ENCODE assay signal across 8 cellular contexts in the genomic region with DNA sequence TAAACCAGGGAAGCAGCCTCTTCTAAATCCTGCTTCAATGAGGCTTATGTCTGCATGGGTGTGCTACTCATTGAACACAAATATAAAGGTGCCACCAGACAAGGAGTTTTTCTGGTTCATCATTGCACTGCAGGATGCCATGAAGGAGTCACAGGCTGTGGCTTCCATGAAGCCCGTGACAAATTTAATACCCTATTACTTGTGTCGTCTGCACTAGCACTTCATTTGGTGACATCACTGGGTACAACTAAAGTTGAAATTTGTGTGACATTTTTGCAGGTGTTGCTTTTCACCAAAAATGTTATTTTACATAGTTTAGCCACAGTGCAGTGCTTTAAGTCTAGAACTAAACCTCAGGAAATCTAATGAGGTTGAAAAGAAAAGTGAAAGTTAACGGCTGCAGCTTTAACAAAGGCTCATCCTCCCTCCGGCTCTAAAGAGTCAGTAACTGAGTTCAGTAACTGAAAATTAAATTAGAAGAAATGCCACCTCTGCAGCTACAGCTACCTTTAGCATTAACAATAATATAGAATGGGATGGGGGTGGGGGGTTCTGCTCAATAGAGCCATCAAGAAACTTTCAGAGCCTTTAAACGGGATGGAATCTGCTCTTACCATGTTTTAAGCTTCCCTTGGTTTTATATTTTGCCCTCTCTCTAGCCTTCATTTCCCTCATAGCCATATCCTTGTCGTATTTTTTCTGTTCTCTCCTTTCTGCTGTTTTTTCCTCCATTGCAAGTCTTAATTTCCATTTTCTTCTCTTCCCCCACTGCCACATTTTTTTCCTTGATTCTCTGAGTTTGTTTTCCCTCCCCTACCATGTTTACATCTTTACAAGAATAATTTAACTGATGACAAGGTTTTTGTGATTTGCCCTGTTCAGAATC.
DNase-seq lines count a peak whose midpoint lies in the region; ATAC-seq and TF ChIP-seq lines count a peak whose summit lies in the region.

No MANE protein-coding gene starts in this region.

- TF ChIP-seq POLR2A in right lobe of liver (IDR thresholded peaks at IDR 0.05): no peak

- H3K4me2 ChIP-seq in H9 (ENCODE audit: insufficient read depth, insufficient read length, low read length): no peak overlapping the region

- H4K91ac ChIP-seq in H9 (ENCODE audit: insufficient read length, low read depth, low read length): no peak overlapping the region

- H3K79me2 ChIP-seq in H9 (ENCODE audit: insufficient read depth, low read length): no peaks in the 10 kb centered on the region

- no peak overlapping the region for H2AK5ac ChIP-seq in H9 (ENCODE audit: insufficient read length, low read length)

- peak; percentile 89 for ATAC-seq in GM19351 (IDR thresholded peaks at IDR 0.05; ENCODE audit: unreplicated experiment)
- ATAC-seq in HG03280 (IDR thresholded peaks at IDR 0.05; ENCODE audit: unreplicated experiment): peak; percentile 75
- peak; percentile 86 to 94 (median 88) for ATAC-seq in right lobe of liver

- no peak overlapping the region for H3K56ac ChIP-seq in H9 (ENCODE audit: insufficient read length, low read depth, low read length)

- H4K20me1 ChIP-seq in H9 (ENCODE audit: control insufficient read depth, insufficient read depth, insufficient read length): no peaks in the 10 kb centered on the region

- TF ChIP-seq CTCF in right lobe of liver (IDR thresholded peaks at IDR 0.05): no peak
- no peak for TF ChIP-seq CTCF in H9 (conservative IDR thresholded peaks at IDR 0.05)

- H3K23me2 ChIP-seq in H9 (ENCODE audit: insufficient read length, low read depth, low read length, poor library complexity, severe bottlenecking): no peaks in the 10 kb centered on the region

- peaks cover 8 to 15% (median 11%) of the 10 kb centered on the region in 4 donors for H3K4me1 Mint-ChIP-seq in CD4-positive, alpha-beta memory T cell
- peaks cover 19% of the 10 kb centered on the region for H3K4me1 Mint-ChIP-seq in activated T-helper 2 cell treated with anti-CD3 and anti-CD28 coated beads, Interferon-gamma antibody, Interleukin-2, Interleukin-4, amounts not matched to agents 10 μg/mL and 5 μg/mL and 100 μg/mL, durations not matched to agents 14 hours and 24 hours and 36 hours (ENCODE audit: low read depth)
- H3K4me1 Mint-ChIP-seq in H9: peaks cover 5 to 11% of the 10 kb centered on the region in 2 experiments; a peak in 3 of 4 replicates

- CTCF ChIA-PET in CD4-positive, alpha-beta memory T cell (lab: Charles Lee; ENCODE audit: partially characterized antibody): no interaction called here

- H3K18ac ChIP-seq in H9 (ENCODE audit: insufficient read length, low read depth, low read length): no peak overlapping the region

- POLR2A ChIA-PET in CD4-positive, alpha-beta memory T cell (lab: Charles Lee; ENCODE audit: partially characterized antibody): interaction anchor here (1.1 kb wide), 1 partner anchor 8 kb away, joined by 3 read pairs; no protein-coding TSS in a partner anchor

- no peaks in the 10 kb centered on the region for H3K27me3 ChIP-seq in CD4-positive, alpha-beta memory T cell (ENCODE audit: insufficient read depth, low read length)
- no peaks in the 10 kb centered on the region for H3K27me3 ChIP-seq in right lobe of liver
- H3K27me3 ChIP-seq in H9 (ENCODE audit: insufficient read depth, low read length): no peaks in the 10 kb centered on the region

- peaks cover 0 to 6% of the 10 kb centered on the region in 2 donors for H3K27me3 Mint-ChIP-seq in CD4-positive, alpha-beta memory T cell
- peaks cover 14% of the 10 kb centered on the region for H3K27me3 Mint-ChIP-seq in activated T-helper 2 cell treated with anti-CD3 and anti-CD28 coated beads, Interferon-gamma antibody, Interleukin-2, Interleukin-4, amounts not matched to agents 10 μg/mL and 5 μg/mL and 100 μg/mL, durations not matched to agents 14 hours and 24 hours and 36 hours (ENCODE audit: low read depth)
- H3K27me3 Mint-ChIP-seq in H9 (ENCODE audit: low read depth): peaks cover 4% of the 10 kb centered on the region

- no peak overlapping the region for H2BK120ac ChIP-seq in H9 (ENCODE audit: low read depth, low read length, poor library complexity, severe bottlenecking)

- H3K4me1 ChIP-seq in CD4-positive, alpha-beta memory T cell (ENCODE audit: insufficient read depth, low read length): peaks cover 6% of the 10 kb centered on the region
- no peaks in the 10 kb centered on the region for H3K4me1 ChIP-seq in right lobe of liver
- H3K4me1 ChIP-seq in urinary bladder (ENCODE audit: insufficient read depth): no peaks in the 10 kb centered on the region
- H3K4me1 ChIP-seq in H9 (ENCODE audit: insufficient read depth, low read length): no peaks in the 10 kb centered on the region

- H3T11ph ChIP-seq in H9 (ENCODE audit: low read length): no peak overlapping the region

- H2BK20ac ChIP-seq in H9 (ENCODE audit: low read depth, low read length, poor library complexity, severe bottlenecking): no peak overlapping the region

- no peaks in the 10 kb centered on the region for H3K36me3 Mint-ChIP-seq in CD4-positive, alpha-beta memory T cell
- H3K36me3 Mint-ChIP-seq in activated T-helper 2 cell treated with anti-CD3 and anti-CD28 coated beads, Interferon-gamma antibody, Interleukin-2, Interleukin-4, amounts not matched to agents 10 μg/mL and 5 μg/mL and 100 μg/mL, durations not matched to agents 14 hours and 24 hours and 36 hours (ENCODE audit: low read depth): no peaks in the 10 kb centered on the region
- no peaks in the 10 kb centered on the region for H3K36me3 Mint-ChIP-seq in H9 (ENCODE audit: insufficient read depth in 1 of 3, low read depth in 3 of 3)

- no peak overlapping the region for H3K4ac ChIP-seq in H9 (ENCODE audit: low read depth, low read length)

- H4K8ac ChIP-seq in H9 (replicated peaks; ENCODE audit: insufficient read length, low read depth, low read length): no peak overlapping the region

- no peak overlapping the region for H3K23ac ChIP-seq in H9 (ENCODE audit: insufficient read length, low read depth, low read length)

- H3K9ac ChIP-seq in H9 (ENCODE audit: extremely low read depth, insufficient read length, low read length): no peak overlapping the region

- H3K4me3 Mint-ChIP-seq in CD4-positive, alpha-beta memory T cell: peak overlapping the region; percentile 86 to 98 (median 93)
- peak overlapping the region; percentile 86 for H3K4me3 Mint-ChIP-seq in activated T-helper 2 cell treated with anti-CD3 and anti-CD28 coated beads, Interferon-gamma antibody, Interleukin-2, Interleukin-4, amounts not matched to agents 10 μg/mL and 5 μg/mL and 100 μg/mL, durations not matched to agents 14 hours and 24 hours and 36 hours (ENCODE audit: low read depth)
- H3K4me3 Mint-ChIP-seq in H9: no peak overlapping the region

- H3K27ac ChIP-seq in CD4-positive, alpha-beta memory T cell (ENCODE audit: low read depth, low read length): peak overlapping the region; percentile 36
- peak overlapping the region in 2 of 3 donors; percentile 8 to 29 for H3K27ac ChIP-seq in right lobe of liver
- peak overlapping the region; percentile 10 for H3K27ac ChIP-seq in urinary bladder (ENCODE audit: low read depth)
- no peak overlapping the region for H3K27ac ChIP-seq in H9 (ENCODE audit: insufficient read length, low read depth, low read length)

- no peak overlapping the region for H3K14ac ChIP-seq in H9 (ENCODE audit: insufficient read depth, low read length)

- H3K4me3 ChIP-seq in CD4-positive, alpha-beta memory T cell (ENCODE audit: low read length in 2 of 2): peak overlapping the region; percentile 55
- H3K4me3 ChIP-seq in right lobe of liver (peak overlapping the region; percentile 50 to 57 (median 54)), urinary bladder (ENCODE audit: low read depth, low read length) (peak overlapping the region; percentile 66)

- no peak overlapping the region for H2BK15ac ChIP-seq in H9 (ENCODE audit: low read depth, low read length)

- WGBS in right lobe of liver (ENCODE audit: insufficient coverage, low coverage, low lambda C conversion rate, missing lambda C conversion rate): 10% methylated on average over 6 of the region's 6 CpGs
- WGBS in urinary bladder: 15% methylated on average over 6 of the region's 6 CpGs
- no CpG with 5 or more reads among the region's 6 CpGs for WGBS in H9 (ENCODE audit: extremely low coverage, insufficient read length, low lambda C conversion rate)

- H2AFZ ChIP-seq in H9 (ENCODE audit: low read length): no peak overlapping the region

- H4K5ac ChIP-seq in H9 (ENCODE audit: insufficient read length, low read depth, low read length): no peak overlapping the region

- no peak overlapping the region for H2BK12ac ChIP-seq in H9 (ENCODE audit: insufficient read length, low read depth, low read length)

- intact Hi-C loops in CD4-positive, alpha-beta memory T cell (cut with micrococcal nuclease): loop anchor here (5.0 kb wide), 1 partner anchor 235 kb away; the partner anchor contains the start of gene TMEM161B
- intact Hi-C loops in activated T-helper 2 cell treated with anti-CD3 and anti-CD28 coated beads, Interferon-gamma antibody, Interleukin-2, Interleukin-4, amounts not matched to agents 10 μg/mL and 5 μg/mL and 100 μg/mL, durations not matched to agents 14 hours and 24 hours and 36 hours (cut with micrococcal nuclease): loop anchor here (5.0 kb wide), 1 partner anchor 360 kb away; no protein-coding TSS in a partner anchor
- intact Hi-C loops in right lobe of liver (cut with DNase I): no loop called here

- H3K27ac Mint-ChIP-seq in CD4-positive, alpha-beta memory T cell: peak overlapping the region; percentile 38 to 96 (median 92)
- peak overlapping the region; percentile 85 for H3K27ac Mint-ChIP-seq in activated T-helper 2 cell treated with anti-CD3 and anti-CD28 coated beads, Interferon-gamma antibody, Interleukin-2, Interleukin-4, amounts not matched to agents 10 μg/mL and 5 μg/mL and 100 μg/mL, durations not matched to agents 14 hours and 24 hours and 36 hours
- H3K27ac Mint-ChIP-seq in H9: peak overlapping the region in 1 of 3 experiments; percentile 23; a peak in 1 of 7 replicates

- no peaks in the 10 kb centered on the region for H3K9me3 ChIP-seq in CD4-positive, alpha-beta memory T cell (ENCODE audit: control insufficient read depth in 1 of 2, low read length in 2 of 2)
- H3K9me3 ChIP-seq in right lobe of liver (no peaks in the 10 kb centered on the region), H9 (ENCODE audit: control insufficient read depth, low read depth, low read length) (no peaks in the 10 kb centered on the region)

- no peaks in the 10 kb centered on the region for H3K9me3 Mint-ChIP-seq in CD4-positive, alpha-beta memory T cell
- no peaks in the 10 kb centered on the region for H3K9me3 Mint-ChIP-seq in activated T-helper 2 cell treated with anti-CD3 and anti-CD28 coated beads, Interferon-gamma antibody, Interleukin-2, Interleukin-4, amounts not matched to agents 10 μg/mL and 5 μg/mL and 100 μg/mL, durations not matched to agents 14 hours and 24 hours and 36 hours
- no peaks in the 10 kb centered on the region for H3K9me3 Mint-ChIP-seq in H9

- peak in 4 of 5 donors; percentile 24 to 35 (median 34) for DNase-seq in CD4-positive, alpha-beta memory T cell
- DNase-seq in activated T-helper 2 cell treated with anti-CD3 and anti-CD28 coated beads, Interferon-gamma antibody, Interleukin-2, Interleukin-4, amounts not matched to agents 10 μg/mL and 5 μg/mL and 100 μg/mL, durations not matched to agents 14 hours and 24 hours and 36 hours (ENCODE audit: low spot score): no peak
- DNase-seq in right lobe of liver (no peak), H9 (no peak), SW 1271 (lab: John Stamatoyannopoulos, UW) (no peak)

- H3K79me1 ChIP-seq in H9 (ENCODE audit: insufficient read depth, low read depth, low read length, poor library complexity, severe bottlenecking): no peaks in the 10 kb centered on the region

- no peak overlapping the region for H2BK5ac ChIP-seq in H9 (ENCODE audit: insufficient read length, low read length)

- no peaks in the 10 kb centered on the region for H3K36me3 ChIP-seq in CD4-positive, alpha-beta memory T cell (ENCODE audit: insufficient read depth, low read length)
- H3K36me3 ChIP-seq in right lobe of liver (no peaks in the 10 kb centered on the region), urinary bladder (ENCODE audit: insufficient read depth) (no peaks in the 10 kb centered on the region)

Comparison
In these comparisons a context has a peak if more than half of its experiments do, and no peak if none do; other contexts are left out.
1. DNase-seq: peak in CD4-positive, alpha-beta memory T cell (4 of 5); none in activated T-helper 2 cell treated with anti-CD3 and anti-CD28 coated beads, Interferon-gamma antibody, Interleukin-2, Interleukin-4, amounts not matched to agents 10 μg/mL and 5 μg/mL and 100 μg/mL, durations not matched to agents 14 hours and 24 hours and 36 hours (single experiment), right lobe of liver (0 of 3), H9 (single experiment) and SW 1271 (0 of 2).
2. H3K4me3 Mint-ChIP-seq: peak in CD4-positive, alpha-beta memory T cell (8 of 8) and activated T-helper 2 cell treated with anti-CD3 and anti-CD28 coated beads, Interferon-gamma antibody, Interleukin-2, Interleukin-4, amounts not matched to agents 10 μg/mL and 5 μg/mL and 100 μg/mL, durations not matched to agents 14 hours and 24 hours and 36 hours (single experiment); none in H9 (0 of 2).
3. intact Hi-C loops: an anchor here in CD4-positive, alpha-beta memory T cell (5.0 kb wide) and activated T-helper 2 cell treated with anti-CD3 and anti-CD28 coated beads, Interferon-gamma antibody, Interleukin-2, Interleukin-4, amounts not matched to agents 10 μg/mL and 5 μg/mL and 100 μg/mL, durations not matched to agents 14 hours and 24 hours and 36 hours (5.0 kb wide); none called in right lobe of liver.
4. Peak in every context shown above with its lines, with median percentiles within 50 percentile points of each other: H3K4me3 ChIP-seq and ATAC-seq.